ENCODE assay signal across 39 cellular contexts in the genomic region with DNA sequence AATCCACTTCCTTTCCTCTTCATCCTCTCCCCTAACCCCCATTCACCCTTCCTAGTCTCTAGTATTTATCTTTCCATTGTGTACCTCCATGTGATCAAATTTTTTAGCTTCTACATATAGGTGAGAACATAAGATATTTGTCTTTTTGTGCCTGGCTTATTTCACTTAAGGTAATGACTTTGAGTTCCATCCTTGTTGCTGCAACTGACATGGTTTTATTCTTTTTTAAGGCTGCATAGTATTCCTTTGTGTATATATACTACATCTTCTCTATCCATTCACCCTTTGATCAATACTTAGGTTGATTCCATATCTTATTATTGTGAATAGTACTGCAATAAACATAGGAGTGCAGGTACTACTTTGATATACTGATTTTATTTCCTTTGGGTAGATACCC.
"Had no signal": no experiment of that assay in that cellular context is flagged by ENCODE, and none has a peak within 500 bp of the region (broad histone marks: within the 10 kb centered on the region; RNA-seq: fewer than 3 reads in every experiment).

No MANE protein-coding gene starts in this region.

- H3K27me3 Mint-ChIP-seq: activated naive CD4-positive, alpha-beta T cell treated with anti-CD3 and anti-CD28 coated beads, Interleukin-2, amount 10 ng/mL, durations not matched to agents 7 days and 5 days; activated naive CD4-positive, alpha-beta T cell treated with anti-CD3 and anti-CD28 coated beads, Interleukin-2, amount 50 U/mL, for 24 hours; activated naive CD8-positive, alpha-beta T cell; activated naive CD8-positive, alpha-beta T cell treated with anti-CD3 and anti-CD28 coated beads, Interleukin-2, amount 50 U/mL, for 24 hours had no signal

- H3K4me3 ChIP-seq: adrenal gland, ascending aorta, body of pancreas, breast epithelium, cardiac muscle cell had no signal

- FAIRE-seq: astrocyte, bronchial epithelial cell, colon had no signal

- H3K27me3 ChIP-seq: adrenal gland, ascending aorta, body of pancreas, brain microvascular endothelial cell, breast epithelium, cardiac muscle cell had no signal

- H3K4me3 Mint-ChIP-seq: activated naive CD4-positive, alpha-beta T cell treated with anti-CD3 and anti-CD28 coated beads for 36 hours; activated naive CD4-positive, alpha-beta T cell treated with anti-CD3 and anti-CD28 coated beads, Interleukin-2, amount 10 ng/mL, durations not matched to agents 7 days and 5 days; activated naive CD4-positive, alpha-beta T cell treated with anti-CD3 and anti-CD28 coated beads, Interleukin-2, amount 50 U/mL, for 24 hours; activated naive CD8-positive, alpha-beta T cell; activated naive CD8-positive, alpha-beta T cell treated with anti-CD3 and anti-CD28 coated beads for 36 hours; activated naive CD8-positive, alpha-beta T cell treated with anti-CD3 and anti-CD28 coated beads, Interleukin-2, amount 10 ng/mL, durations not matched to agents 7 days and 5 days; activated naive CD8-positive, alpha-beta T cell treated with anti-CD3 and anti-CD28 coated beads, Interleukin-2, amount 50 U/mL, for 24 hours; activated T-cell treated with anti-CD3 and anti-CD28 coated beads, Interleukin-2, amount 50 U/mL, for 4 hours; activated T-cell treated with anti-CD3 and anti-CD28 coated beads, Interleukin-2, amount 50 U/mL, for 72 hours; activated T-helper 1 cell treated with anti-CD3 and anti-CD28 coated beads, Interleukin-12 subunit alpha, Interleukin-12 subunit beta, Interleukin-2, Interleukin-4 antibody, amounts not matched to agents 30 ng/mL and 10 ng/mL and 1 ng/mL, durations not matched to agents 14 hours and 24 hours and 36 hours; activated T-helper 17 cell treated with anti-CD3 and anti-CD28 coated beads, Interleukin-2, amount 50 U/mL, for 72 hours; brain; central memory CD8-positive, alpha-beta T cell had no signal

- DNase-seq: activated effector memory CD4-positive, alpha-beta T cell treated with anti-CD3 and anti-CD28 coated beads, Interleukin-2, amount 50 U/mL, for 16 hours; activated effector memory CD4-positive, alpha-beta T cell treated with Interleukin-2 at 50 U/mL for 16 hours; activated gamma-delta T cell; activated gamma-delta T cell treated with Interleukin-2 at 50 U/mL for 16 hours; activated naive CD4-positive, alpha-beta T cell; activated naive CD4-positive, alpha-beta T cell treated with anti-CD3 and anti-CD28 coated beads for 36 hours; activated naive CD4-positive, alpha-beta T cell treated with anti-CD3 and anti-CD28 coated beads, Interleukin-2, amount 10 ng/mL, durations not matched to agents 7 days and 5 days; activated naive CD4-positive, alpha-beta T cell treated with anti-CD3 and anti-CD28 coated beads, Interleukin-2, amount 50 U/mL, for 16 hours; activated naive CD4-positive, alpha-beta T cell treated with Interleukin-2 at 50 U/mL for 16 hours; activated naive CD8-positive, alpha-beta T cell treated with anti-CD3 and anti-CD28 coated beads for 36 hours; activated naive CD8-positive, alpha-beta T cell treated with anti-CD3 and anti-CD28 coated beads, Interleukin-2, amount 10 ng/mL, durations not matched to agents 7 days and 5 days; activated naive CD8-positive, alpha-beta T cell treated with anti-CD3 and anti-CD28 coated beads, Interleukin-2, amount 50 U/mL, for 24 hours; activated T-cell treated with anti-CD3 and anti-CD28 coated beads, Interleukin-2, amount 50 U/mL, for 4 hours; activated T-cell treated with anti-CD3 and anti-CD28 coated beads, Interleukin-2, amount 50 U/mL, for 48 hours; activated T-cell treated with anti-CD3 and anti-CD28 coated beads, Interleukin-2, amount 50 U/mL, for 72 hours; adrenal gland; amniotic stem cell; amygdala; anterior cingulate cortex; aorta; body of pancreas; brain microvascular endothelial cell; caudate nucleus; central memory CD4-positive, alpha-beta T cell; cerebellar nuclear complex had no signal

- H3K36me3 ChIP-seq: adrenal gland, ascending aorta, brain microvascular endothelial cell, breast epithelium, cardiac muscle cell had no signal

- ATAC-seq: activated naive CD4-positive, alpha-beta T cell treated with anti-CD3 and anti-CD28 coated beads, Interleukin-2, amount 50 U/mL, for 72 hours; activated naive CD8-positive, alpha-beta T cell treated with anti-CD3 and anti-CD28 coated beads, Interleukin-2, amount 50 U/mL, for 24 hours; activated T-cell treated with anti-CD3 and anti-CD28 coated beads, Interleukin-2, amount 50 U/mL, for 4 hours; activated T-cell treated with anti-CD3 and anti-CD28 coated beads, Interleukin-2, amount 50 U/mL, for 72 hours; activated T-helper 17 cell treated with anti-CD3 and anti-CD28 coated beads, Interleukin-2, amount 50 U/mL, for 72 hours; body of pancreas had no signal

- H3K27ac ChIP-seq: adrenal gland, ascending aorta, body of pancreas, brain microvascular endothelial cell, breast epithelium, cardiac muscle cell had no signal

- H3K4me1 Mint-ChIP-seq: central memory CD8-positive, alpha-beta T cell had no signal

- H3K36me3 Mint-ChIP-seq: activated naive CD8-positive, alpha-beta T cell treated with anti-CD3 and anti-CD28 coated beads for 36 hours had no signal

- H3K4me1 ChIP-seq: adrenal gland, ascending aorta, body of pancreas, breast epithelium had no signal

- H3K27ac Mint-ChIP-seq: activated naive CD4-positive, alpha-beta T cell treated with anti-CD3 and anti-CD28 coated beads for 36 hours; activated naive CD4-positive, alpha-beta T cell treated with anti-CD3 and anti-CD28 coated beads, Interleukin-2, amount 10 ng/mL, durations not matched to agents 7 days and 5 days; activated naive CD4-positive, alpha-beta T cell treated with anti-CD3 and anti-CD28 coated beads, Interleukin-2, amount 50 U/mL, for 24 hours; activated naive CD4-positive, alpha-beta T cell treated with anti-CD3 and anti-CD28 coated beads, Interleukin-2, amount 50 U/mL, for 72 hours; activated naive CD8-positive, alpha-beta T cell; activated naive CD8-positive, alpha-beta T cell treated with anti-CD3 and anti-CD28 coated beads for 36 hours; activated naive CD8-positive, alpha-beta T cell treated with anti-CD3 and anti-CD28 coated beads, Interleukin-2, amount 10 ng/mL, durations not matched to agents 7 days and 5 days; activated naive CD8-positive, alpha-beta T cell treated with anti-CD3 and anti-CD28 coated beads, Interleukin-2, amount 50 U/mL, for 24 hours; activated T-cell treated with anti-CD3 and anti-CD28 coated beads, Interleukin-2, amount 50 U/mL, for 72 hours; activated T-helper 1 cell treated with anti-CD3 and anti-CD28 coated beads, Interleukin-12 subunit alpha, Interleukin-12 subunit beta, Interleukin-2, Interleukin-4 antibody, amounts not matched to agents 30 ng/mL and 10 ng/mL and 1 ng/mL, durations not matched to agents 14 hours and 24 hours and 36 hours; activated T-helper 17 cell treated with anti-CD3 and anti-CD28 coated beads, Interleukin-2, amount 50 U/mL, for 72 hours; activated T-helper 2 cell treated with anti-CD3 and anti-CD28 coated beads, Interferon-gamma antibody, Interleukin-2, Interleukin-4, amounts not matched to agents 10 μg/mL and 5 μg/mL and 100 μg/mL, durations not matched to agents 14 hours and 24 hours and 36 hours; brain had no signal
